8 cellular contexts compared by ENCODE assay signal in the genomic region with DNA sequence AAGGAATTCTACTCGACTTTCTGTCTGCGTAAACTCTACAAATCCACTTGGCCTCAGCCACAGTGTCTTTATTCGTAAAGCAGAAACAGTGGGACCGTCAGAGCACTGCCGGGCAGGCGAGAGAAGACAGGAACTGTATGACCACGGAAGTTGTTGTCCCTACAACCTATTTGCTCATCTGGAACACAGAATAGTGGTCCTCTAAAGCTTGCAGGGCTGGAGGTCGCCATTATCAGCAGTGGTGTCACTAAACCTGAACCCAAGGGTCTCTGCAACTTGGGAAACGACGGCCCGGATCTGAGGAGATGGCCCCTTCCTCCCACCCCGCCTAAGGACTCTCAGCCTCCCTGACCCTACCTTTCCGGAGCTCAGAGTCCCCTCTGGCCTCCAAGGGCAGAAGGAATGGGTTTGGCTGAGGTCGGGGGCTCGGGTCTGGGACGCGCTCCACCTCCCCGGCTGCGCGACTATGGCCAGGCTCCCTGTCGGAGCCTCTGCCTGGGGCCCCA. TPM values are rescaled to one million over a fixed set of nuclear protein-coding genes. Genes with fewer than 3 reads are reported as not detected.
DNase-seq lines count a peak whose midpoint lies in the region; TF ChIP-seq lines count a peak whose summit lies in the region.

No MANE protein-coding gene starts in this region.

- H3K4me1 ChIP-seq in Loucy (ENCODE audit: insufficient read depth, low read length, poor library complexity, severe bottlenecking) = peaks cover 45% of the 10 kb centered on the region

- no peaks in the 10 kb centered on the region for H3K9me3 Mint-ChIP-seq in MCF 10A (ENCODE audit: unreplicated experiment)

- POLR2A ChIA-PET in MCF 10A (lab: Yijun Ruan, JAX) = interaction anchor here (0.5 to 2.2 kb wide), 29 partner anchors 8 to 315 kb away, joined by 3 to 15 read pairs (median 5); a partner anchor contains a TSS

- no peaks in the 10 kb centered on the region for H3K9me2 ChIP-seq in Loucy (replicated peaks; ENCODE audit: low read depth, low read length)

- TF ChIP-seq CTCF in Loucy (conservative IDR thresholded peaks at IDR 0.05; ENCODE audit: low read length) = no peak
- TF ChIP-seq CTCF in MCF 10A (IDR thresholded peaks at IDR 0.05; ENCODE audit: unreplicated experiment) = no peak

- H3K27ac ChIP-seq in substantia nigra (ENCODE audit: low read depth, low read length, poor library complexity, severe bottlenecking) = peak overlapping the region; percentile 91

- H3K27me3 Mint-ChIP-seq in MCF 10A (ENCODE audit: insufficient read depth, unreplicated experiment) = no peaks in the 10 kb centered on the region

- peak overlapping the region; percentile 97 for H3K4me3 Mint-ChIP-seq in MCF 10A (ENCODE audit: unreplicated experiment)

- peaks cover 22% of the 10 kb centered on the region for H3K4me1 Mint-ChIP-seq in MCF 10A (ENCODE audit: insufficient read depth, unreplicated experiment)

- no peaks in the 10 kb centered on the region for H3K9me3 ChIP-seq in Loucy (ENCODE audit: insufficient read depth, low read depth, low read length)

- H3K9ac ChIP-seq in Loucy (ENCODE audit: low read depth, low read length, poor library complexity, severe bottlenecking) = peak overlapping the region; percentile 98

- peaks cover 34% of the 10 kb centered on the region for H3K36me3 Mint-ChIP-seq in MCF 10A (ENCODE audit: insufficient read depth, unreplicated experiment)

- no peaks in the 10 kb centered on the region for H3K36me3 ChIP-seq in Loucy (ENCODE audit: insufficient read depth, low read length)

- H3K79me2 ChIP-seq in Loucy (ENCODE audit: insufficient read depth, low read length) = peaks cover 76% of the 10 kb centered on the region

- TSS peak; percentile 88 for BruUV-seq in MCF 10A (replicated peaks; lab: Mats Ljungman, UMichigan)

- H3K27me3 ChIP-seq in Loucy (ENCODE audit: insufficient read depth, low read length, poor library complexity, severe bottlenecking) = peaks cover 4% of the 10 kb centered on the region

- DNase-seq in DMS 273 (lab: John Stamatoyannopoulos, UW; ENCODE audit: unreplicated experiment) (peak; percentile 58), DMS 273 treated with DMSO at 0.1 percent for 48 hours (lab: John Stamatoyannopoulos, UW) (no peak), MCF 10A (ENCODE audit: unreplicated experiment) (no peak), kidney tubule cell (ENCODE audit: low spot score) (peak; percentile 15), substantia nigra (lab: John Stamatoyannopoulos, UW) (no peak), NCI-H2029 treated with DMSO at 0.1 percent for 48 hours (lab: John Stamatoyannopoulos, UW) (no peak), islet precursor cell (no peak)

- H4K20me1 ChIP-seq in Loucy (ENCODE audit: insufficient read depth, low read length, poor library complexity, severe bottlenecking) = peaks cover 23% of the 10 kb centered on the region

- peak overlapping the region; percentile 97 for H3K4me3 ChIP-seq in Loucy (ENCODE audit: low read length, poor library complexity, severe bottlenecking)

- peak overlapping the region; percentile 81 for H2AFZ ChIP-seq in Loucy (ENCODE audit: low read length)

- H3K27ac Mint-ChIP-seq in MCF 10A (ENCODE audit: low read depth, unreplicated experiment) = peak overlapping the region; percentile 99

- H3F3A ChIP-seq in Loucy (ENCODE audit: low read depth) = no peaks in the 10 kb centered on the region

- CTCF ChIA-PET in MCF 10A (lab: Yijun Ruan, JAX) = interaction anchor here (0.6 to 2.1 kb wide), 6 partner anchors 27 to 133 kb away, joined by 3 to 13 read pairs (median 3); a partner anchor contains a TSS

- peak overlapping the region; percentile 94 for H3K4me2 ChIP-seq in Loucy (ENCODE audit: low read depth, low read length, poor library complexity, severe bottlenecking)

- intact Hi-C loops in MCF 10A (cut with micrococcal nuclease) = loop anchor here (5.0 kb wide), 1 partner anchor 85 kb away; no protein-coding TSS in a partner anchor

RNA-seq across cellular contexts. Expression of a gene that starts 0.4 kb away (rescaled TPM):
- total RNA-seq in MCF 10A (2022) = 49.3 and 79.7 TPM in 2 replicates

RNA-seq across cellular contexts. Expression of a gene that starts 0.5 kb away (rescaled TPM):
- 278 and 328 TPM in 2 replicates for total RNA-seq in MCF 10A (2022)

RNA-seq across cellular contexts. Expression of a gene that starts 53.0 kb away (rescaled TPM):
- 19.3 and 19.4 TPM in 2 replicates for total RNA-seq in MCF 10A (2022)

Comparison
In these comparisons a context has a peak if more than half of its experiments do, and no peak if none do; other contexts are left out.
1. DNase-seq: peak in DMS 273 (single experiment) and kidney tubule cell (single experiment); none in DMS 273 treated with DMSO at 0.1 percent for 48 hours (single experiment), MCF 10A (single experiment), substantia nigra (0 of 49), NCI-H2029 treated with DMSO at 0.1 percent for 48 hours (single experiment) and islet precursor cell (single experiment).